8 cellular contexts compared by ENCODE assay signal in genomic region chr13:102402292-102402691, GRCh38. TPM values are rescaled to one million over a fixed set of nuclear protein-coding genes. Genes with fewer than 3 reads are reported as not detected.
A peak's percentile ranks its signal among the peaks of the same experiment; 100 is the strongest.
DNase-seq lines count a peak whose midpoint lies in the region; ATAC-seq and TF ChIP-seq lines count a peak whose summit lies in the region.

No MANE protein-coding gene starts in this region.

- H3K9me3 Mint-ChIP-seq in WTC11, result no peaks in the 10 kb centered on the region
- no peaks in the 10 kb centered on the region for H3K9me3 Mint-ChIP-seq in endodermal cell

- CTCF ChIA-PET in WTC11 (lab: Charles Lee), result interaction anchor here (1.4 kb wide), 1 partner anchor 154 kb away, joined by 5 read pairs; no protein-coding TSS in a partner anchor

- H3K9me3 ChIP-seq in endodermal cell (ENCODE audit: control insufficient read depth, low read length) (no peaks in the 10 kb centered on the region), mucosa of rectum (ENCODE audit: control insufficient read depth in 2 of 2, low read length in 2 of 2) (no peaks in the 10 kb centered on the region), transverse colon (no peaks in the 10 kb centered on the region), SJCRH30 (replicated peaks) (no peaks in the 10 kb centered on the region)

- H3K27me3 Mint-ChIP-seq in WTC11 (ENCODE audit: low read depth) (peaks cover 54% of the 10 kb centered on the region), endodermal cell (ENCODE audit: insufficient read depth) (peaks cover 58% of the 10 kb centered on the region)

- TF ChIP-seq CTCF in WTC11 (IDR thresholded peaks at IDR 0.05) (no peak), endodermal cell (conservative IDR thresholded peaks at IDR 0.05) (peak; percentile 58), transverse colon (IDR thresholded peaks at IDR 0.05) (no peak)

- H3K27ac ChIP-seq in endodermal cell (ENCODE audit: low read depth, low read length), result no peak overlapping the region
- no peak overlapping the region for H3K27ac ChIP-seq in mucosa of rectum (ENCODE audit: low read depth in 2 of 2, low read length in 2 of 2)
- peak overlapping the region in 2 of 4 donors; percentile 41 to 75 for H3K27ac ChIP-seq in transverse colon
- no peak overlapping the region for H3K27ac ChIP-seq in SJCRH30

- H3K27me3 ChIP-seq in endodermal cell (ENCODE audit: control insufficient read depth, insufficient read depth, low read length, poor library complexity, severe bottlenecking) (peaks cover 55% of the 10 kb centered on the region), mucosa of rectum (ENCODE audit: control insufficient read depth in 2 of 2, insufficient read depth in 2 of 2, low read length in 2 of 2) (peaks cover 14 to 35% of the 10 kb centered on the region in 2 donors), transverse colon (peaks cover 63% of the 10 kb centered on the region), SJCRH30 (no peaks in the 10 kb centered on the region)

- POLR2A ChIA-PET in WTC11 (lab: Charles Lee), result no interaction called here

- TF ChIP-seq EP300 in transverse colon (IDR thresholded peaks at IDR 0.05; ENCODE audit: low read depth), result no peak

- H3K4me3 Mint-ChIP-seq in WTC11 (peak overlapping the region; percentile 83), endodermal cell (peak overlapping the region; percentile 55)

- ATAC-seq in WTC11, result peak; percentile 90

- H3K4me3 ChIP-seq in endodermal cell (ENCODE audit: low read length) (peak overlapping the region; percentile 81), mucosa of rectum (ENCODE audit: low read length in 2 of 2) (peak overlapping the region; percentile 18 to 43), transverse colon (peak overlapping the region in 3 of 4 donors; percentile 23 to 55 (median 35)), SJCRH30 (no peak overlapping the region)

- peak; percentile 16 for DNase-seq in AG20443 (ENCODE audit: low spot score)
- peak; percentile 77 for DNase-seq in HCEC 1CT
- DNase-seq in WTC11 (ENCODE audit: low spot score), result peak; percentile 78
- peak; percentile 87 for DNase-seq in endodermal cell
- DNase-seq in transverse colon, result peak; percentile 12
- DNase-seq in NCI-H2107 (lab: John Stamatoyannopoulos, UW), result no peak
- no peak for DNase-seq in SJCRH30

- H3K27ac Mint-ChIP-seq in WTC11 (peak overlapping the region; percentile 56; the same call in 1 of the 2 replicates), endodermal cell (no peak overlapping the region)

- in situ Hi-C loops in transverse colon (cut with MboI; ENCODE audit: low pct_ligation_motif_present in 1 of 4, low pct_unique_long_range_greater_than_20kb in 1 of 4, low sequenced_read_pairs in 3 of 4), result no loop called here

- H3K9ac ChIP-seq in endodermal cell (ENCODE audit: extremely low read depth, low read length, poor library complexity, severe bottlenecking) (peak overlapping the region; percentile 15), mucosa of rectum (ENCODE audit: low read depth in 1 of 2, low read length in 2 of 2) (no peak overlapping the region)

- H3K36me3 ChIP-seq in endodermal cell (ENCODE audit: control insufficient read depth, insufficient read depth, low read length) (no peaks in the 10 kb centered on the region), mucosa of rectum (ENCODE audit: control insufficient read depth in 2 of 2, insufficient read depth in 2 of 2, low read length in 2 of 2) (no peaks in the 10 kb centered on the region), transverse colon (no peaks in the 10 kb centered on the region), SJCRH30 (no peaks in the 10 kb centered on the region)

- intact Hi-C loops in transverse colon (cut with DNase I; ENCODE audit: low total_unique reads), result no loop called here

- H3K4me1 Mint-ChIP-seq in WTC11 (peaks cover 18% of the 10 kb centered on the region), endodermal cell (peaks cover 16% of the 10 kb centered on the region)

- 3% methylated on average over 13 of the region's 14 CpGs; no CpG with 5 or more reads in 1 of the 2 experiments for WGBS in endodermal cell (ENCODE audit: insufficient coverage in 1 of 2, insufficient read length in 1 of 2), 2 experiments
- WGBS in transverse colon (ENCODE audit: low coverage in 1 of 2), 2 donors, result 8 to 11% methylated on average over 11 to 14 of the region's 14 CpGs

- H3K4me1 ChIP-seq in endodermal cell (ENCODE audit: control insufficient read depth, insufficient read depth, low read length) (peaks cover 3% of the 10 kb centered on the region), mucosa of rectum (ENCODE audit: control insufficient read depth in 2 of 2, insufficient read depth in 2 of 2, low read length in 2 of 2) (no peaks in the 10 kb centered on the region), transverse colon (peaks cover 0 to 21% (median 6%) of the 10 kb centered on the region in 4 donors), SJCRH30 (no peaks in the 10 kb centered on the region)

- TF ChIP-seq POLR2A in transverse colon (IDR thresholded peaks at IDR 0.05), result no peak

- H3K36me3 Mint-ChIP-seq in WTC11 (no peaks in the 10 kb centered on the region), endodermal cell (ENCODE audit: low read depth) (no peaks in the 10 kb centered on the region)

TF ChIP-seq in WTC11, 78 proteins besides CTCF, POLR2A, EP300 and RAD21 (continues in another document):
- peak; percentile 59; the same call in 1 of the 2 replicates for TF ChIP-seq ETV6 (CRISPR knock-in tag; IDR thresholded peaks at IDR 0.05)
- peak; percentile 75; the same call in 1 of the 2 replicates for TF ChIP-seq ZBTB21 (CRISPR knock-in tag; IDR thresholded peaks at IDR 0.05; ENCODE audit: borderline replicate concordance)
- no peak for TF ChIP-seq FOXP1 (CRISPR knock-in tag; IDR thresholded peaks at IDR 0.05; ENCODE audit: borderline replicate concordance)
- no peak for TF ChIP-seq ZNF425 (CRISPR knock-in tag; conservative IDR thresholded peaks at IDR 0.05)
- TF ChIP-seq OVOL2 (CRISPR knock-in tag; IDR thresholded peaks at IDR 0.05; ENCODE audit: borderline replicate concordance), result no peak
- TF ChIP-seq FOXK1 (CRISPR knock-in tag; IDR thresholded peaks at IDR 0.05), result peak; percentile 23; the same call in 1 of the 2 replicates
- no peak for TF ChIP-seq ARID4B (CRISPR knock-in tag; IDR thresholded peaks at IDR 0.05; ENCODE audit: borderline replicate concordance)
- TF ChIP-seq E2F5 (CRISPR knock-in tag; IDR thresholded peaks at IDR 0.05), result no peak
- no peak for TF ChIP-seq NFE2L1 (CRISPR knock-in tag; IDR thresholded peaks at IDR 0.05)

RNA-seq across cellular contexts. Expression of gene FGF14, which starts 0.4 kb away (rescaled TPM):
- total RNA-seq in WTC11 (2021) (0.18 to 0.80 TPM (median 0.28 TPM) in 3 replicates), endodermal cell (under 1 TPM; 0.15 to 0.26 TPM), transverse colon (1 to 10 TPM in 2 of 4 donors, under 1 TPM in 2; under 0.01 to 2.4 (median 0.99) TPM)
- 1.4 TPM for polyA plus RNA-seq in endodermal cell (2013, experiment 1 of 2)
- 0.83 TPM for polyA plus RNA-seq in endodermal cell (2013, experiment 2 of 2)
- total RNA-seq in SJCRH30 (2014; rRNA removed; shearing (Covaris generic)), result 0.02 TPM in 1 of 2 replicates, not detected in the other

Comparison
In these comparisons a context has a peak if more than half of its experiments do, and no peak if none do; other contexts are left out.
1. DNase-seq: peak in AG20443 (single experiment), HCEC 1CT (single experiment), WTC11 (single experiment), endodermal cell (single experiment) and transverse colon (single experiment); none in NCI-H2107 (single experiment) and SJCRH30 (0 of 2).